In the genomic region with DNA sequence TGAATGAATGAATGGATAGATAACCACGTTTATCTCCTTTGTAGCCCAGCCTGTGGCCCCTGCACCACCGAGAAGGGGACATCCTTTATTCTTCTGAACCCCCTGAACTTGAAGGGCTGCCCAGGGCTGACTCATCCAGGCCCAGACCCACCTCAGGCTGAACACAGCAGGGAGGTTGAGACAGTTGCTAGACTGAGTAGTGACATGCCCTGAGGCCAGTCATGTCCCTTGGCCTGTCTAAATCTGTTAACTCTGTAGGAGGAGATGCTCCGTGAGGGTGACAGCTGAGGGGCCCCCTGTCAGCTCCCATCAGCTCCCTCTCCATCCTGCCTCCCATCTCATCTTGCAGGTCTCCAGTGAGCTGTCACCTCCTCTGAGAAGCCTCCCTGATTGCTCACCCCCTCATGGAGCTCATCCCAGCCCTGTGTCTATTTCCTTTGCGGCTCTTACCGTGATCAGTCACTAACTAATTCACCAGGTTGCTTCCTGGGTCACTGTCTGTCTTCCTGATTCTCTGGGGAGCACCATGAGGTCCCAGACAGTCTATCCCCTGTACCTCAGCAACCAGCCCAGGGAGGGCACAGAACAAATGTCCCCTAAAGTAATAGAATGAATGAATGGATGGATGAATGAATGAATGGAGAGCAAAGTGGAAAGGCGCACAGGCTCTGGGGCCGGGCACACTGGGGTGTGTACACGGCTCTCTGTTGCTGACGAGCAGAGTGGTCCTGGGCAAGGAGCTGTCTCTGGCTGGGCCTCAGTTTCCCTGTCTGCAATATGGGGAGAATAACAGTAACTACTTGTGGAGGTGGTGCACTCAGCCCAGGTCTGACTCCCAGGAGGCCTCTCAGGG, we compare ENCODE assay signal across 20 cellular contexts. TPM values are rescaled to one million over a fixed set of nuclear protein-coding genes. Genes with fewer than 3 reads are reported as not detected.
A peak's percentile ranks its signal among the peaks of the same experiment; 100 is the strongest.
DNase-seq lines count a peak whose midpoint lies in the region; ATAC-seq and TF ChIP-seq lines count a peak whose summit lies in the region.
"Had no signal": no experiment of that assay in that cellular context is flagged by ENCODE, and none has a peak within 500 bp of the region (broad histone marks: within the 10 kb centered on the region; RNA-seq: fewer than 3 reads in every experiment).

No MANE protein-coding gene starts in this region.

- no peaks in the 10 kb centered on the region for H3K79me2 ChIP-seq in osteoblast (ENCODE audit: insufficient read depth, low read length)

- no peaks in the 10 kb centered on the region for H4K20me1 ChIP-seq in osteoblast (ENCODE audit: insufficient read depth, low read length)

- peak; percentile 47 for DNase-seq in Daoy (ENCODE audit: low read depth)
- peak; percentile 32 for DNase-seq in HT1080 (ENCODE audit: low read depth)
- peak; percentile 71 for DNase-seq in osteoblast (ENCODE audit: insufficient read length, low spot score, missing footprints)
- no peak for DNase-seq in NCI-H1092 (lab: John Stamatoyannopoulos, UW)
- DNase-seq in stimulated activated CD4-positive, alpha-beta T cell treated with anti-CD3 and anti-CD28 coated beads, Interleukin-4, amount 100 ng/mL, for 24 hours: no peak
- DNase-seq: activated CD4-positive, CD25-positive, alpha-beta regulatory T cell treated with anti-CD3 and anti-CD28 coated beads, Interleukin-2, amount 50 U/mL, for 72 hours; activated CD8-positive, alpha-beta T cell treated with anti-CD3 and anti-CD28 coated beads for 36 hours; activated effector memory CD4-positive, alpha-beta T cell treated with anti-CD3 and anti-CD28 coated beads, Interleukin-2, amount 50 U/mL, for 16 hours; activated T-cell treated with anti-CD3 and anti-CD28 coated beads for 4 hours; DMS79; NCI-H1436 treated with DMSO at 0.1 percent for 48 hours; NCI-H526; uterus had no signal

- peaks cover 0 to 9% (median 0%) of the 10 kb centered on the region in 5 experiments for H3K9me3 Mint-ChIP-seq in brain
- H3K9me3 Mint-ChIP-seq: activated CD8-positive, alpha-beta T cell treated with anti-CD3 and anti-CD28 coated beads for 36 hours; natural killer cell treated with Interleukin-12 subunit alpha and Interleukin-12 subunit beta and Interleukin-15 and Interleukin-18, amount 100 ng/mL, for 72 hours had no signal

- peaks cover 15% of the 10 kb centered on the region for H3K27me3 ChIP-seq in osteoblast (ENCODE audit: insufficient read depth, low read length)
- H3K27me3 ChIP-seq: cardiac muscle cell, MG63 had no signal

- no peak for ATAC-seq in HG03565 (IDR thresholded peaks at IDR 0.05; ENCODE audit: unreplicated experiment)
- ATAC-seq: natural killer cell treated with Interleukin-12 subunit alpha and Interleukin-12 subunit beta and Interleukin-15 and Interleukin-18, amount 100 ng/mL, for 72 hours had no signal

- peak overlapping the region in 2 of 5 experiments; percentile 10 to 54 for H3K4me3 Mint-ChIP-seq in brain
- H3K4me3 Mint-ChIP-seq: activated CD8-positive, alpha-beta T cell treated with anti-CD3 and anti-CD28 coated beads for 36 hours; natural killer cell treated with Interleukin-12 subunit alpha and Interleukin-12 subunit beta and Interleukin-15 and Interleukin-18, amount 100 ng/mL, for 72 hours had no signal

- H3K4me1 ChIP-seq in osteoblast (ENCODE audit: insufficient read depth, low read length): no peaks in the 10 kb centered on the region
- H3K4me1 ChIP-seq: uterus had no signal

- H3K4me1 Mint-ChIP-seq in brain: peaks cover 26% of the 10 kb centered on the region

- no peak overlapping the region for H3K4me2 ChIP-seq in osteoblast (ENCODE audit: insufficient read depth, low read length)

- peak overlapping the region in 3 of 5 experiments; percentile 5 to 60 (median 7) for H3K27ac Mint-ChIP-seq in brain
- H3K27ac Mint-ChIP-seq: activated CD8-positive, alpha-beta T cell treated with anti-CD3 and anti-CD28 coated beads for 36 hours; natural killer cell treated with Interleukin-12 subunit alpha and Interleukin-12 subunit beta and Interleukin-15 and Interleukin-18, amount 100 ng/mL, for 72 hours had no signal

- no peak overlapping the region for H3K27ac ChIP-seq in osteoblast (ENCODE audit: low read depth, low read length)
- H3K27ac ChIP-seq: cardiac muscle cell, epithelial cell of prostate, heart right ventricle, uterus had no signal

- no peaks in the 10 kb centered on the region for H3K9me3 ChIP-seq in osteoblast (ENCODE audit: low read depth, low read length)
- H3K9me3 ChIP-seq: heart right ventricle, MG63, uterus had no signal

- H3K27me3 Mint-ChIP-seq in brain: peaks cover 24% of the 10 kb centered on the region

- no peak overlapping the region for H2AFZ ChIP-seq in osteoblast (ENCODE audit: low read length)

- no peaks in the 10 kb centered on the region for H3K36me3 Mint-ChIP-seq in brain
- H3K36me3 Mint-ChIP-seq: natural killer cell treated with Interleukin-12 subunit alpha and Interleukin-12 subunit beta and Interleukin-15 and Interleukin-18, amount 100 ng/mL, for 72 hours had no signal

- no peaks in the 10 kb centered on the region for H3K36me3 ChIP-seq in osteoblast (ENCODE audit: insufficient read depth, low read length)
- H3K36me3 ChIP-seq: cardiac muscle cell, heart right ventricle, MG63, uterus had no signal

- no peak overlapping the region for H3K4me3 ChIP-seq in osteoblast (ENCODE audit: insufficient read depth, low read length)
- H3K4me3 ChIP-seq: cardiac muscle cell, heart right ventricle, MG63, uterus had no signal

- TF ChIP-seq CTCF in brain (conservative IDR thresholded peaks at IDR 0.05) (no peak), osteoblast (IDR thresholded peaks at IDR 0.05; ENCODE audit: extremely low read depth, low read depth, low read length) (no peak)

RNA-seq across cellular contexts. Expression of gene LAMC3, which starts 14.2 kb away (rescaled TPM):
- 2.5 and 3.8 TPM in 2 replicates for total RNA-seq in Daoy (2014; rRNA removed; shearing (Covaris generic))
- total RNA-seq in HT1080 (2014; rRNA removed; shearing (Covaris generic)): 0.13 and 0.29 TPM in 2 replicates
- 0.01 and 0.13 TPM in 2 replicates for polyA plus RNA-seq in HT1080 (2015; cell fraction: cytosol; rRNA removed)
- 0.08 and 0.10 TPM in 2 replicates for polyA plus RNA-seq in HT1080 (2015; cell fraction: nucleus; rRNA removed)
- polyA plus RNA-seq in brain (ENCODE audit: insufficient read depth, low read depth, low replicate concordance): 11.2 TPM
- total RNA-seq in osteoblast: under 0.01 TPM in 1 of 2 replicates, not detected in the other
- total RNA-seq: natural killer cell treated with Interleukin-12 subunit alpha and Interleukin-12 subunit beta and Interleukin-15 and Interleukin-18, amount 100 ng/mL, for 72 hours had no signal

RNA-seq across cellular contexts. Expression of gene FIBCD1, which starts 55.7 kb away (rescaled TPM):
- 3.3 and 11.0 TPM in 2 replicates for total RNA-seq in Daoy (2014; rRNA removed; shearing (Covaris generic))
- total RNA-seq in HT1080 (2014; rRNA removed; shearing (Covaris generic)): 11.6 TPM in 2 replicates
- 0.37 TPM in 2 replicates for polyA plus RNA-seq in HT1080 (2015; cell fraction: cytosol; rRNA removed)
- 0.41 and 0.47 TPM in 2 replicates for polyA plus RNA-seq in HT1080 (2015; cell fraction: nucleus; rRNA removed)
- polyA plus RNA-seq in brain (ENCODE audit: insufficient read depth, low read depth, low replicate concordance): 0.78 TPM
- total RNA-seq in osteoblast: 5.1 and 5.3 TPM in 2 replicates
- total RNA-seq: activated CD8-positive, alpha-beta T cell treated with anti-CD3 and anti-CD28 coated beads for 36 hours; natural killer cell treated with Interleukin-12 subunit alpha and Interleukin-12 subunit beta and Interleukin-15 and Interleukin-18, amount 100 ng/mL, for 72 hours had no signal

Comparison
In these comparisons a context has a peak if more than half of its experiments do, and no peak if none do; other contexts are left out.
1. DNase-seq: peak in Daoy (single experiment), HT1080 (single experiment) and osteoblast (single experiment); none in NCI-H1092 (single experiment) and stimulated activated CD4-positive, alpha-beta T cell treated with anti-CD3 and anti-CD28 coated beads, Interleukin-4, amount 100 ng/mL, for 24 hours (single experiment).